Comparison of ENCODE assay signal across 1 cellular context in the genomic region with DNA sequence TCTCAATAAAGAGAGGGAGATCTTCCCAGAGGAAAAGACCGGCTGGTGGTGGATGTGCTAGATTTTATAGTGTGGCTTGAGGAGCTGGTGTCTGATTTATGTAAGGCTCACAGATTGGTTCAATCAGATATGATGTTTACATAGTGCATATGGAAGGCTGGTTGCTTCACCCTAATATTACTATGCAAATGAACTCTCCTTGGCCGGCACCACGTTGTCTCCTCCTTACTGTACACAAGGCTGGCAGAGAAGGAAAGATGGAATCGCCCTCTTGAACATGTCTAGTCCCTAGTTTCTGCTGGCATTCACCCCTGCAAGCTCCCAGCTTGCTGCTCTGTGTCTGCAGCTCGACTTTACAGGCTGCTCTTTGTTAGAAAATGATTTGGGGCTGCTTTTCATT.
A peak's percentile ranks its signal among the peaks of the same experiment; 100 is the strongest.
TF ChIP-seq lines count a peak whose summit lies in the region.

No MANE protein-coding gene starts in this region.

TF ChIP-seq in HEK293, 187 proteins besides CTCF, POLR2A, EP300 and RAD21 (continued from another document):
- TF ChIP-seq, protein P1, sequence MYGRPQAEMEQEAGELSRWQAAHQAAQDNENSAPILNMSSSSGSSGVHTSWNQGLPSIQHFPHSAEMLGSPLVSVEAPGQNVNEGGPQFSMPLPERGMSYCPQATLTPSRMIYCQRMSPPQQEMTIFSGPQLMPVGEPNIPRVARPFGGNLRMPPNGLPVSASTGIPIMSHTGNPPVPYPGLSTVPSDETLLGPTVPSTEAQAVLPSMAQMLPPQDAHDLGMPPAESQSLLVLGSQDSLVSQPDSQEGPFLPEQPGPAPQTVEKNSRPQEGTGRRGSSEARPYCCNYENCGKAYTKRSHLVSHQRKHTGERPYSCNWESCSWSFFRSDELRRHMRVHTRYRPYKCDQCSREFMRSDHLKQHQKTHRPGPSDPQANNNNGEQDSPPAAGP (tag by site-specific recombination; IDR thresholded peaks at IDR 0.05): no peak
- no peak for TF ChIP-seq ZNF157 (tag by site-specific recombination; IDR thresholded peaks at IDR 0.05)
- no peak for TF ChIP-seq KLF16 (tag by site-specific recombination; IDR thresholded peaks at IDR 0.05)
- TF ChIP-seq, protein P2, sequence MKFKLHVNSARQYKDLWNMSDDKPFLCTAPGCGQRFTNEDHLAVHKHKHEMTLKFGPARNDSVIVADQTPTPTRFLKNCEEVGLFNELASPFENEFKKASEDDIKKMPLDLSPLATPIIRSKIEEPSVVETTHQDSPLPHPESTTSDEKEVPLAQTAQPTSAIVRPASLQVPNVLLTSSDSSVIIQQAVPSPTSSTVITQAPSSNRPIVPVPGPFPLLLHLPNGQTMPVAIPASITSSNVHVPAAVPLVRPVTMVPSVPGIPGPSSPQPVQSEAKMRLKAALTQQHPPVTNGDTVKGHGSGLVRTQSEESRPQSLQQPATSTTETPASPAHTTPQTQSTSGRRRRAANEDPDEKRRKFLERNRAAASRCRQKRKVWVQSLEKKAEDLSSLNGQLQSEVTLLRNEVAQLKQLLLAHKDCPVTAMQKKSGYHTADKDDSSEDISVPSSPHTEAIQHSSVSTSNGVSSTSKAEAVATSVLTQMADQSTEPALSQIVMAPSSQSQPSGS (tag by site-specific recombination; IDR thresholded peaks at IDR 0.05; ENCODE audit: low read depth): no peak
- TF ChIP-seq ZBTB17 (tag by site-specific recombination; IDR thresholded peaks at IDR 0.05): 0 out of 2 replicates have a peak, but pooled peaks have one; percentile 50
- TF ChIP-seq, protein P3, sequence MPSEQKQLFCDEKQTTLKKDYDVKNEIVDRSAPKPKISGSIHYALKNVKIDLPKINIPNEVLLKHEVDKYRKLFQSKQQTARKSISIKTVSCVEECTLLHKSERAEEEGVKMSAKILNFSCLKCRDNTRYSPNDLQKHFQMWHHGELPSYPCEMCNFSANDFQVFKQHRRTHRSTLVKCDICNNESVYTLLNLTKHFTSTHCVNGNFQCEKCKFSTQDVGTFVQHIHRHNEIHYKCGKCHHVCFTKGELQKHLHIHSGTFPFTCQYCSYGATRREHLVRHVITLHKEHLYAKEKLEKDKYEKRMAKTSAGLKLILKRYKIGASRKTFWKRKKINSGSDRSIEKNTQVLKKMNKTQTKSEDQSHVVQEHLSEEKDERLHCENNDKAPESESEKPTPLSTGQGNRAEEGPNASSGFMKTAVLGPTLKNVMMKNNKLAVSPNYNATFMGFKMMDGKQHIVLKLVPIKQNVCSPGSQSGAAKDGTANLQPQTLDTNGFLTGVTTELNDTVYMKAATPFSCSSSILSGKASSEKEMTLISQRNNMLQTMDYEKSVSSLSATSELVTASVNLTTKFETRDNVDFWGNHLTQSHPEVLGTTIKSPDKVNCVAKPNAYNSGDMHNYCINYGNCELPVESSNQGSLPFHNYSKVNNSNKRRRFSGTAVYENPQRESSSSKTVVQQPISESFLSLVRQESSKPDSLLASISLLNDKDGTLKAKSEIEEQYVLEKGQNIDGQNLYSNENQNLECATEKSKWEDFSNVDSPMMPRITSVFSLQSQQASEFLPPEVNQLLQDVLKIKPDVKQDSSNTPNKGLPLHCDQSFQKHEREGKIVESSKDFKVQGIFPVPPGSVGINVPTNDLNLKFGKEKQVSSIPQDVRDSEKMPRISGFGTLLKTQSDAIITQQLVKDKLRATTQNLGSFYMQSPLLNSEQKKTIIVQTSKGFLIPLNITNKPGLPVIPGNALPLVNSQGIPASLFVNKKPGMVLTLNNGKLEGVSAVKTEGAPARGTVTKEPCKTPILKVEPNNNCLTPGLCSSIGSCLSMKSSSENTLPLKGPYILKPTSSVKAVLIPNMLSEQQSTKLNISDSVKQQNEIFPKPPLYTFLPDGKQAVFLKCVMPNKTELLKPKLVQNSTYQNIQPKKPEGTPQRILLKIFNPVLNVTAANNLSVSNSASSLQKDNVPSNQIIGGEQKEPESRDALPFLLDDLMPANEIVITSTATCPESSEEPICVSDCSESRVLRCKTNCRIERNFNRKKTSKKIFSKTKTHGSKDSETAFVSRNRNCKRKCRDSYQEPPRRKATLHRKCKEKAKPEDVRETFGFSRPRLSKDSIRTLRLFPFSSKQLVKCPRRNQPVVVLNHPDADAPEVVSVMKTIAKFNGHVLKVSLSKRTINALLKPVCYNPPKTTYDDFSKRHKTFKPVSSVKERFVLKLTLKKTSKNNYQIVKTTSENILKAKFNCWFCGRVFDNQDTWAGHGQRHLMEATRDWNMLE (tag by site-specific recombination; conservative IDR thresholded peaks at IDR 0.05; ENCODE audit: low read depth): no peak
- no peak for TF ChIP-seq ZNF146 (tag by site-specific recombination; IDR thresholded peaks at IDR 0.05)
- TF ChIP-seq, protein P4, sequence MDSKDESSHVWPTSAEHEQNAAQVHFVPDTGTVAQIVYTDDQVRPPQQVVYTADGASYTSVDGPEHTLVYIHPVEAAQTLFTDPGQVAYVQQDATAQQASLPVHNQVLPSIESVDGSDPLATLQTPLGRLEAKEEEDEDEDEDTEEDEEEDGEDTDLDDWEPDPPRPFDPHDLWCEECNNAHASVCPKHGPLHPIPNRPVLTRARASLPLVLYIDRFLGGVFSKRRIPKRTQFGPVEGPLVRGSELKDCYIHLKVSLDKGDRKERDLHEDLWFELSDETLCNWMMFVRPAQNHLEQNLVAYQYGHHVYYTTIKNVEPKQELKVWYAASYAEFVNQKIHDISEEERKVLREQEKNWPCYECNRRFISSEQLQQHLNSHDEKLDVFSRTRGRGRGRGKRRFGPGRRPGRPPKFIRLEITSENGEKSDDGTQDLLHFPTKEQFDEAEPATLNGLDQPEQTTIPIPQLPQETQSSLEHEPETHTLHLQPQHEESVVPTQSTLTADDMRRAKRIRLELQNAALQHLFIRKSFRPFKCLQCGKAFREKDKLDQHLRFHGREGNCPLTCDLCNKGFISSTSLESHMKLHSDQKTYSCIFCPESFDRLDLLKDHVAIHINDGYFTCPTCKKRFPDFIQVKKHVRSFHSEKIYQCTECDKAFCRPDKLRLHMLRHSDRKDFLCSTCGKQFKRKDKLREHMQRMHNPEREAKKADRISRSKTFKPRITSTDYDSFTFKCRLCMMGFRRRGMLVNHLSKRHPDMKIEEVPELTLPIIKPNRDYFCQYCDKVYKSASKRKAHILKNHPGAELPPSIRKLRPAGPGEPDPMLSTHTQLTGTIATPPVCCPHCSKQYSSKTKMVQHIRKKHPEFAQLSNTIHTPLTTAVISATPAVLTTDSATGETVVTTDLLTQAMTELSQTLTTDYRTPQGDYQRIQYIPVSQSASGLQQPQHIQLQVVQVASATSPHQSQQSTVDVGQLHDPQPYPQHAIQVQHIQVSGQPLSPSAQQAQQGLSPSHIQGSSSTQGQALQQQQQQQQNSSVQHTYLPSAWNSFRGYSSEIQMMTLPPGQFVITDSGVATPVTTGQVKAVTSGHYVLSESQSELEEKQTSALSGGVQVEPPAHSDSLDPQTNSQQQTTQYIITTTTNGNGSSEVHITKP (tag by site-specific recombination; IDR thresholded peaks at IDR 0.05): peak; percentile 92
- TF ChIP-seq, protein P5, sequence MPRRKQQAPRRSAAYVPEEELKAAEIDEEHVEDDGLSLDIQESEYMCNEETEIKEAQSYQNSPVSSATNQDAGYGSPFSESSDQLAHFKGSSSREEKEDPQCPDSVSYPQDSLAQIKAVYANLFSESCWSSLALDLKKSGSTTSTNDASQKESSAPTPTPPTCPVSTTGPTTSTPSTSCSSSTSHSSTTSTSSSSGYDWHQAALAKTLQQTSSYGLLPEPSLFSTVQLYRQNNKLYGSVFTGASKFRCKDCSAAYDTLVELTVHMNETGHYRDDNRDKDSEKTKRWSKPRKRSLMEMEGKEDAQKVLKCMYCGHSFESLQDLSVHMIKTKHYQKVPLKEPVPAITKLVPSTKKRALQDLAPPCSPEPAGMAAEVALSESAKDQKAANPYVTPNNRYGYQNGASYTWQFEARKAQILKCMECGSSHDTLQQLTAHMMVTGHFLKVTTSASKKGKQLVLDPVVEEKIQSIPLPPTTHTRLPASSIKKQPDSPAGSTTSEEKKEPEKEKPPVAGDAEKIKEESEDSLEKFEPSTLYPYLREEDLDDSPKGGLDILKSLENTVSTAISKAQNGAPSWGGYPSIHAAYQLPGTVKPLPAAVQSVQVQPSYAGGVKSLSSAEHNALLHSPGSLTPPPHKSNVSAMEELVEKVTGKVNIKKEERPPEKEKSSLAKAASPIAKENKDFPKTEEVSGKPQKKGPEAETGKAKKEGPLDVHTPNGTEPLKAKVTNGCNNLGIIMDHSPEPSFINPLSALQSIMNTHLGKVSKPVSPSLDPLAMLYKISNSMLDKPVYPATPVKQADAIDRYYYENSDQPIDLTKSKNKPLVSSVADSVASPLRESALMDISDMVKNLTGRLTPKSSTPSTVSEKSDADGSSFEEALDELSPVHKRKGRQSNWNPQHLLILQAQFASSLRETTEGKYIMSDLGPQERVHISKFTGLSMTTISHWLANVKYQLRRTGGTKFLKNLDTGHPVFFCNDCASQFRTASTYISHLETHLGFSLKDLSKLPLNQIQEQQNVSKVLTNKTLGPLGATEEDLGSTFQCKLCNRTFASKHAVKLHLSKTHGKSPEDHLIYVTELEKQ (tag by site-specific recombination; IDR thresholded peaks at IDR 0.05; ENCODE audit: borderline replicate concordance): no peak
- no peak for TF ChIP-seq ZNF426 (tag by site-specific recombination; IDR thresholded peaks at IDR 0.05)
- TF ChIP-seq ZNF529 (tag by site-specific recombination; IDR thresholded peaks at IDR 0.05; ENCODE audit: insufficient replicate concordance): no peak
- TF ChIP-seq ZBTB1 (tag by site-specific recombination; IDR thresholded peaks at IDR 0.05): no peak
- no peak for TF ChIP-seq KLF9 (tag by site-specific recombination; IDR thresholded peaks at IDR 0.05; ENCODE audit: low read depth)
- no peak for TF ChIP-seq ZNF302 (tag by site-specific recombination; IDR thresholded peaks at IDR 0.05; ENCODE audit: low read depth)
- TF ChIP-seq ZNF132 (tag by site-specific recombination; IDR thresholded peaks at IDR 0.05; ENCODE audit: borderline replicate concordance): no peak
- TF ChIP-seq ZNF19 (tag by site-specific recombination; IDR thresholded peaks at IDR 0.05; ENCODE audit: low read depth): no peak
